ENCODE assay signal across 8 cellular contexts in the genomic region with DNA sequence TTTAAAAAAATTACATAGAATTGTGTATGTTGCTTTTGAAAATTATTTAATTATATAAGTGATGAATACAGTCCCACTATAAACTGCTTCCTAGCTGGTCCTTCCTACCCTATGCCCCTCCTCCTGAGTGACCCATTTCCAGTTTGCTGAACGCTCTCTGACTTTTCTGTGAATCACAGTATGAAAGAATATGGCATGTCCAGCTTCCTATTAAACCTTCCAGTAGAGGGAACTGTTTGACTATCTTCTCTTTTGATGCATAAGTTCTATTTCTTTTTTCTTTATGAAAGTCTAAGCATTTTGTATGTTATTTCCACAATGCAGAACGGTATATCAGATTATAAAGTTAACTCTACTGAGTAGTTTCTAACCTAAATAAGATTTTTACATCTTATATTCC. TPM values are rescaled to one million over a fixed set of nuclear protein-coding genes. Genes with fewer than 3 reads are reported as not detected.
DNase-seq lines count a peak whose midpoint lies in the region; ATAC-seq and TF ChIP-seq lines count a peak whose summit lies in the region.

No MANE protein-coding gene starts in this region.

- no peak overlapping the region for H3K4me3 ChIP-seq in DND-41 (ENCODE audit: low read depth in 1 of 2, low read length in 2 of 2)
- no peak overlapping the region for H3K4me3 ChIP-seq in SK-N-SH (ENCODE audit: low read depth in 2 of 2, low read length in 1 of 2)
- no peak overlapping the region for H3K4me3 ChIP-seq in fibroblast of lung (replicated peaks in 1 of 4; ENCODE audit: control extremely low read depth in 1 of 4, insufficient read depth in 1 of 4, low read depth in 3 of 4, low read length in 4 of 4)
- no peak overlapping the region for H3K4me3 ChIP-seq in parathyroid adenoma (ENCODE audit: low read depth, low read length)

- peak; percentile 84 for TF ChIP-seq RAD21 in SK-N-SH (IDR thresholded peaks at IDR 0.05; ENCODE audit: low read length)

- H3K79me2 ChIP-seq in DND-41 (ENCODE audit: insufficient read depth, low read length) (peaks cover 15% of the 10 kb centered on the region), SK-N-SH (ENCODE audit: insufficient read depth) (no peaks in the 10 kb centered on the region), fibroblast of lung (ENCODE audit: control insufficient read depth, insufficient read depth, low read length) (no peaks in the 10 kb centered on the region), parathyroid adenoma (no peaks in the 10 kb centered on the region)

- H3K4me2 ChIP-seq in DND-41 (ENCODE audit: insufficient read depth, low read length) = no peak overlapping the region
- no peak overlapping the region for H3K4me2 ChIP-seq in SK-N-SH
- H3K4me2 ChIP-seq in fibroblast of lung (ENCODE audit: extremely low read depth, insufficient read depth, low read length) = no peak overlapping the region
- no peak overlapping the region for H3K4me2 ChIP-seq in parathyroid adenoma (ENCODE audit: low read length)

- H3K4me1 ChIP-seq in DND-41 (ENCODE audit: insufficient read depth, low read length) (peaks cover 27% of the 10 kb centered on the region), SK-N-SH (ENCODE audit: control insufficient read depth in 1 of 2, insufficient read depth in 2 of 2, low read depth in 1 of 2, low read length in 1 of 2) (no peaks in the 10 kb centered on the region; a peak in 2 of 4 replicates), fibroblast of lung (ENCODE audit: control insufficient read depth, extremely low read depth, insufficient read depth, low read length) (peaks cover 8% of the 10 kb centered on the region), parathyroid adenoma (no peaks in the 10 kb centered on the region)

- CTCF ChIA-PET in SK-N-SH (lab: Yijun Ruan, JAX) = interaction anchor here (0.6 to 13.1 kb wide), 29 partner anchors 9 to 885 kb away, joined by 3 to 124 read pairs (median 4); partner anchors contain the start of genes AFG3L2 and PTPN2

- H4K20me1 ChIP-seq in DND-41 (ENCODE audit: insufficient read depth, low read length) = no peaks in the 10 kb centered on the region
- no peaks in the 10 kb centered on the region for H4K20me1 ChIP-seq in SK-N-SH (ENCODE audit: insufficient read depth)
- H4K20me1 ChIP-seq in fibroblast of lung (ENCODE audit: control insufficient read depth, extremely low read depth, insufficient read depth, low read length) = no peaks in the 10 kb centered on the region

- POLR2A ChIA-PET in SK-N-SH (lab: Yijun Ruan, JAX) = interaction anchor here (1.0 kb wide), 1 partner anchor 147 kb away, joined by 3 read pairs; no protein-coding TSS in a partner anchor

- H2AFZ ChIP-seq in DND-41 (ENCODE audit: low read depth, low read length) = no peak overlapping the region
- no peak overlapping the region for H2AFZ ChIP-seq in SK-N-SH (ENCODE audit: low read depth)
- H2AFZ ChIP-seq in fibroblast of lung (ENCODE audit: low read length) = no peak overlapping the region
- H2AFZ ChIP-seq in parathyroid adenoma = no peak overlapping the region

- H3F3A ChIP-seq in SK-N-SH (replicated peaks; ENCODE audit: insufficient read depth) = peaks cover 15% of the 10 kb centered on the region

- TF ChIP-seq CTCF in DND-41 (IDR thresholded peaks at IDR 0.05; ENCODE audit: borderline replicate concordance, extremely low read depth, low read length, poor library complexity, severe bottlenecking) (peak; percentile 77), SK-N-SH (IDR thresholded peaks at IDR 0.05) (peak; percentile 77), fibroblast of lung (conservative IDR thresholded peaks at IDR 0.05 in 1 of 2, IDR thresholded peaks at IDR 0.05 in 1 of 2; ENCODE audit: low read depth in 1 of 2, low read length in 2 of 2) (peak; percentile 44 to 62), parathyroid adenoma (IDR thresholded peaks at IDR 0.05) (peak; percentile 52)

- DNase-seq in DND-41 (no peak), KG1 (lab: John Stamatoyannopoulos, UW) (peak; percentile 8), SK-N-SH (peak; percentile 66), fibroblast of lung (ENCODE audit: low read depth in 2 of 2) (peak; percentile 65 to 84), islet precursor cell (no peak)
- DNase-seq in stimulated activated CD4-positive, alpha-beta T cell treated with anti-CD3 and anti-CD28 coated beads, Interleukin-4, amount 100 ng/mL, for 4 hours = no peak

- H3K9ac ChIP-seq in DND-41 (ENCODE audit: low read depth, low read length) (no peak overlapping the region; the same call in 1 of the 2 replicates), SK-N-SH (no peak overlapping the region), fibroblast of lung (ENCODE audit: insufficient read depth, low read length) (no peak overlapping the region), parathyroid adenoma (no peak overlapping the region)

- TF ChIP-seq EP300 in SK-N-SH (IDR thresholded peaks at IDR 0.05; ENCODE audit: borderline replicate concordance in 1 of 2, low read depth in 1 of 2, low read length in 1 of 2) = no peak

- H3K9me3 ChIP-seq in DND-41 (ENCODE audit: insufficient read depth, low read length, severe bottlenecking) (no peaks in the 10 kb centered on the region), SK-N-SH (no peaks in the 10 kb centered on the region), fibroblast of lung (ENCODE audit: control insufficient read depth, insufficient read depth, low read depth, low read length) (no peaks in the 10 kb centered on the region), parathyroid adenoma (ENCODE audit: control insufficient read depth, low read length) (no peaks in the 10 kb centered on the region)

- no peaks in the 10 kb centered on the region for H3K9me2 ChIP-seq in SK-N-SH

- H3K27me3 ChIP-seq in DND-41 (ENCODE audit: insufficient read depth, low read length, poor library complexity) (no peaks in the 10 kb centered on the region), SK-N-SH (ENCODE audit: insufficient read depth) (no peaks in the 10 kb centered on the region), fibroblast of lung (ENCODE audit: control insufficient read depth, insufficient read depth, low read length) (no peaks in the 10 kb centered on the region), parathyroid adenoma (ENCODE audit: control insufficient read depth, insufficient read depth, low read length) (no peaks in the 10 kb centered on the region)

- peak; percentile 49 for ATAC-seq in DND-41 (ENCODE audit: insufficient read depth, low read depth)
- no peak for ATAC-seq in HG02588 (IDR thresholded peaks at IDR 0.05; ENCODE audit: unreplicated experiment)

- H3K36me3 ChIP-seq in DND-41 (ENCODE audit: insufficient read depth, low read length) (peaks cover 77% of the 10 kb centered on the region), SK-N-SH (replicated peaks in 1 of 2; ENCODE audit: control insufficient read depth in 1 of 2, insufficient read depth in 2 of 2, low read length in 1 of 2) (no peaks in the 10 kb centered on the region), fibroblast of lung (ENCODE audit: control insufficient read depth, insufficient read depth, low read length) (no peaks in the 10 kb centered on the region), parathyroid adenoma (ENCODE audit: control insufficient read depth, insufficient read depth, low read length) (no peaks in the 10 kb centered on the region)

- H3K27ac ChIP-seq in DND-41 (ENCODE audit: low read length) (peak overlapping the region; percentile 12; the same call in 1 of the 2 replicates), SK-N-SH (ENCODE audit: low read depth in 2 of 2, low read length in 1 of 2) (no peak overlapping the region), fibroblast of lung (ENCODE audit: insufficient read depth, low read length) (no peak overlapping the region), parathyroid adenoma (no peak overlapping the region)

- WGBS in SK-N-SH (ENCODE audit: low lambda C conversion rate) = 7% methylated on average over 2 of the region's 2 CpGs

TF ChIP-seq in SK-N-SH, 30 proteins besides CTCF, POLR2A, EP300 and RAD21:
- peak; percentile 65 for TF ChIP-seq SMC3 (IDR thresholded peaks at IDR 0.05; ENCODE audit: low read depth, low read length)
- TF ChIP-seq NRF1 (IDR thresholded peaks at IDR 0.05; ENCODE audit: low read depth, low read length) = no peak
TF ChIP-seq in SK-N-SH: peak in this region for 1.

RNA-seq across cellular contexts. Expression of gene PSMG2, which starts 41.3 kb away (rescaled TPM):
- polyA plus RNA-seq in SK-N-SH (2012; rRNA removed) (36.0 and 36.1 TPM in 2 replicates), fibroblast of lung (78.7 and 79.4 TPM in 2 replicates)
- 42.2 and 49.4 TPM in 2 replicates for polyA plus RNA-seq in SK-N-SH (2012; cell fraction: cytosol; rRNA removed)
- polyA plus RNA-seq in SK-N-SH (2012; cell fraction: nucleus; rRNA removed) = 18.0 and 34.0 TPM in 2 replicates
- 72.8 and 74.5 TPM in 2 replicates for total RNA-seq in fibroblast of lung
- 65.4 and 79.1 TPM in 2 replicates for polyA plus RNA-seq in fibroblast of lung (2012)
- 11.2 and 30.5 TPM in 2 replicates for polyA minus RNA-seq in fibroblast of lung (ENCODE audit: low replicate concordance)

RNA-seq across cellular contexts. Expression of gene CEP76, which starts 41.6 kb away (rescaled TPM):
- polyA plus RNA-seq in SK-N-SH (2012; rRNA removed) = 6.4 and 8.0 TPM in 2 replicates
- 7.1 and 7.9 TPM in 2 replicates for polyA plus RNA-seq in SK-N-SH (2012; cell fraction: cytosol; rRNA removed)
- polyA plus RNA-seq in SK-N-SH (2012; cell fraction: nucleus; rRNA removed) = 9.6 and 17.3 TPM in 2 replicates
- 8.1 and 8.5 TPM in 2 replicates for total RNA-seq in fibroblast of lung
- 5.2 and 7.5 TPM in 2 replicates for polyA plus RNA-seq in fibroblast of lung
- polyA plus RNA-seq in fibroblast of lung (2012) = 3.3 and 4.3 TPM in 2 replicates
- polyA minus RNA-seq in fibroblast of lung (ENCODE audit: low replicate concordance) = 1.8 TPM in 1 of 2 replicates, not detected in the other

Comparison
In these comparisons a context has a peak if more than half of its experiments do, and no peak if none do; other contexts are left out.
1. DNase-seq: peak in KG1 (single experiment), SK-N-SH (single experiment) and fibroblast of lung (2 of 2); none in DND-41 (single experiment), islet precursor cell (single experiment) and stimulated activated CD4-positive, alpha-beta T cell treated with anti-CD3 and anti-CD28 coated beads, Interleukin-4, amount 100 ng/mL, for 4 hours (0 of 2).
2. Peak in every context shown above with its lines, with median percentiles within 50 percentile points of each other: CTCF ChIP-seq.